ENCODE assay signal across 9 cellular contexts in genomic region chr6:110487968-110488381, GRCh38. TPM values are rescaled to one million over a fixed set of nuclear protein-coding genes. Genes with fewer than 3 reads are reported as not detected.
DNase-seq lines count a peak whose midpoint lies in the region; ATAC-seq, FAIRE-seq and TF ChIP-seq lines count a peak whose summit lies in the region.
"Not testable (repeated sequence)": the region's sequence is repeated elsewhere in the genome, so short reads cannot be mapped to it uniquely, and the experiment has no call there.
"Had no signal": no experiment of that assay in that cellular context is flagged by ENCODE, and none has a peak within 500 bp of the region (broad histone marks: within the 10 kb centered on the region; RNA-seq: fewer than 3 reads in every experiment).

No MANE protein-coding gene starts in this region.

- peak overlapping the region; percentile 6; the same call in 1 of the 2 replicates for H2AFZ ChIP-seq in K562 (ENCODE audit: low read depth, low read length)

- not testable (repeated sequence) for TF ChIP-seq POLR2A in K562 (conservative IDR thresholded peaks at IDR 0.05); esophagus muscularis mucosa (IDR thresholded peaks at IDR 0.05; ENCODE audit: low read depth)

- not testable (repeated sequence) for TF ChIP-seq EP300 in K562 (IDR thresholded peaks at IDR 0.05; ENCODE audit: low read length); esophagus muscularis mucosa (IDR thresholded peaks at IDR 0.05)

- ATAC-seq in K562, result not testable (repeated sequence)

- H3K9me1 ChIP-seq in K562 (ENCODE audit: control insufficient read depth, insufficient read depth, low read length), result not testable (repeated sequence)

- not testable (repeated sequence) for TF ChIP-seq CTCF in VCaP (conservative IDR thresholded peaks at IDR 0.05); K562 (IDR thresholded peaks at IDR 0.05 in 2 of 3, conservative IDR thresholded peaks at IDR 0.05 in 1 of 3; ENCODE audit: insufficient read depth in 2 of 3, low read depth in 1 of 3, low read length in 3 of 3); endodermal cell (conservative IDR thresholded peaks at IDR 0.05); esophagus muscularis mucosa (IDR thresholded peaks at IDR 0.05)

- POLR2A ChIA-PET in K562 (lab: Yijun Ruan, JAX), result not testable (repeated sequence)

- not testable (repeated sequence) for H3K4me2 ChIP-seq in K562 (ENCODE audit: insufficient read depth, low read length)

- H3K79me2 ChIP-seq in K562 (ENCODE audit: control insufficient read depth, insufficient read depth, low read length), result not testable (repeated sequence)

- intact Hi-C loops in K562 (cut with micrococcal nuclease); esophagus muscularis mucosa (cut with DNase I): not testable (repeated sequence)

- peak overlapping the region; percentile 76; the same call in 1 of the 2 replicates for H3K27ac ChIP-seq in VCaP
- H3K27ac ChIP-seq in K562 (ENCODE audit: extremely low read depth, low read depth, low read length); endodermal cell (ENCODE audit: low read depth, low read length); esophagus muscularis mucosa (replicated peaks in 1 of 4): not testable (repeated sequence)

- CTCF ChIA-PET in K562 (lab: Yijun Ruan, JAX; ENCODE audit: low intra/inter-chr PET ratio), result not testable (repeated sequence)

- not testable (repeated sequence) for H3K27ac Mint-ChIP-seq in endodermal cell

- H4K20me1 ChIP-seq in K562 (replicated peaks; ENCODE audit: control insufficient read depth, insufficient read depth, low read length), result not testable (repeated sequence)

- not testable (repeated sequence) for H3K4me3 Mint-ChIP-seq in endodermal cell

- not testable (repeated sequence) for H3K27me3 Mint-ChIP-seq in endodermal cell (ENCODE audit: insufficient read depth)

- not testable (repeated sequence) for H3K4me1 ChIP-seq in K562 (replicated peaks in 1 of 2; ENCODE audit: control insufficient read depth in 2 of 2, insufficient read depth in 2 of 2, low read length in 2 of 2); endodermal cell (ENCODE audit: control insufficient read depth, insufficient read depth, low read length); esophagus muscularis mucosa

- FAIRE-seq in K562 (lab: Jason Lieb, UNC), result peak; percentile 32

- not testable (repeated sequence) for H3K36me3 ChIP-seq in K562 (ENCODE audit: control insufficient read depth, insufficient read depth, low read length); endodermal cell (ENCODE audit: control insufficient read depth, insufficient read depth, low read length); esophagus muscularis mucosa

- H3K9ac ChIP-seq in K562 (ENCODE audit: insufficient read depth in 1 of 2, low read depth in 2 of 2, low read length in 2 of 2); endodermal cell (ENCODE audit: extremely low read depth, low read length, poor library complexity, severe bottlenecking): not testable (repeated sequence)

- not testable (repeated sequence) for H3K36me3 Mint-ChIP-seq in endodermal cell (ENCODE audit: low read depth)

- not testable (repeated sequence) for DNase-seq in K562 (ENCODE audit: extremely low read depth in 1 of 4, low spot score in 3 of 4)
- DNase-seq in endodermal cell, result peak; percentile 19
- DNase-seq in esophagus muscularis mucosa (ENCODE audit: extremely low spot score), result peak; percentile 66

- peaks cover 16% of the 10 kb centered on the region for H3K4me1 Mint-ChIP-seq in endodermal cell

- not testable (repeated sequence) for TF ChIP-seq RAD21 in K562 (CRISPR knock-in tag; conservative IDR thresholded peaks at IDR 0.05 in 1 of 2, IDR thresholded peaks at IDR 0.05 in 1 of 2)

- H3K9me3 Mint-ChIP-seq in endodermal cell, result not testable (repeated sequence)

- WGBS in K562 (ENCODE audit: insufficient coverage, low coverage, missing lambda C conversion rate), result 8% methylated on average over 3 of the region's 3 CpGs
- 90 to 100% methylated on average over 2 to 3 of the region's 3 CpGs for WGBS in endodermal cell (ENCODE audit: insufficient coverage in 1 of 2, insufficient read length in 1 of 2), 2 experiments
- 81% methylated on average over 3 of the region's 3 CpGs for WGBS in esophagus muscularis mucosa

- not testable (repeated sequence) for H3K27me3 ChIP-seq in K562 (ENCODE audit: control insufficient read depth in 2 of 2, insufficient read depth in 2 of 2, low read length in 2 of 2); endodermal cell (ENCODE audit: control insufficient read depth, insufficient read depth, low read length, poor library complexity, severe bottlenecking); esophagus muscularis mucosa

- H3K4me3 ChIP-seq in K562; endodermal cell (ENCODE audit: low read length); esophagus muscularis mucosa: not testable (repeated sequence)

- not testable (repeated sequence) for H3K9me3 ChIP-seq in K562 (replicated peaks; ENCODE audit: control insufficient read depth, insufficient read depth, low read depth, low read length); endodermal cell (ENCODE audit: control insufficient read depth, low read length); esophagus muscularis mucosa

- in situ Hi-C loops in K562 (cut with MboI), result not testable (repeated sequence)

- not testable (repeated sequence) for BruUV-seq in K562 (replicated peaks; lab: Mats Ljungman, UMichigan)

TF ChIP-seq in K562, 482 proteins besides CTCF, POLR2A, EP300 and RAD21 (continues in another document):
- TF ChIP-seq ZNF639 (CRISPR knock-in tag; conservative IDR thresholded peaks at IDR 0.05 in 1 of 2, IDR thresholded peaks at IDR 0.05 in 1 of 2) (0 out of 4 replicates have a peak, but pooled peaks of 1 of the 2 experiments have one; percentile 58), PTTG1 (tag; IDR thresholded peaks at IDR 0.05; ENCODE audit: low read depth) (0 out of 2 replicates have a peak, but pooled peaks have one; percentile 59), ZNF395 (CRISPR knock-in tag; IDR thresholded peaks at IDR 0.05) (peak; percentile 51; the same call in 1 of the 2 replicates), PYGO2 (tag; IDR thresholded peaks at IDR 0.05) (peak; percentile 61; the same call in 1 of the 2 replicates), CREB3 (tag; conservative IDR thresholded peaks at IDR 0.05; ENCODE audit: low read depth) (0 out of 2 replicates have a peak, but pooled peaks have one; percentile 60), NR4A1 (tag; IDR thresholded peaks at IDR 0.05) (peak; percentile 57; the same call in 1 of the 2 replicates)
- TF ChIP-seq NR4A1 (CRISPR knock-in tag; IDR thresholded peaks at IDR 0.05), result not testable (repeated sequence)

RNA-seq across cellular contexts. Expression of gene SLC22A16, which starts 11.6 kb away (rescaled TPM):
- not detected in 2 replicates for total RNA-seq in K562 (2011; cell fraction: chromatin; rRNA removed; ENCODE audit: low replicate concordance)
- not detected in 2 replicates for total RNA-seq in K562 (2011; cell fraction: nucleolus; rRNA removed)
- not detected in 2 replicates for total RNA-seq in K562 (2011; cell fraction: nucleoplasm; rRNA removed)
- not detected in 2 replicates for total RNA-seq in K562 (2014; rRNA removed)
- not detected in 2 replicates for total RNA-seq in K562 (2014; rRNA removed; fragmentation: Illumina TruSeq; extraction: Trizol)
- not detected in 2 replicates for total RNA-seq in K562 (2015; rRNA removed; fragmentation: Illumina TruSeq; extraction: Trizol)
- not detected in 2 replicates for total RNA-seq in K562 (2021)
- not detected in 2 replicates for polyA plus RNA-seq in K562 (2011; rRNA removed)
- polyA plus RNA-seq in K562 (2011; cell fraction: cytosol; rRNA removed), result not detected in 2 replicates
- not detected in 2 replicates for polyA plus RNA-seq in K562 (2011; cell fraction: nucleus; rRNA removed)
- polyA plus RNA-seq in K562 (2012), result not detected in 2 replicates
- polyA plus RNA-seq in K562 (2014; fragmentation: Illumina TruSeq; extraction: Trizol), result not detected in 2 replicates
- polyA plus RNA-seq in K562 (2014; fragmentation: Nextera tagmentation; extraction: Ambion mirVana), result not detected
- polyA plus RNA-seq in K562 (2014; rRNA removed), result not detected in 2 replicates
- not detected in 2 replicates for polyA minus RNA-seq in K562 (2011; rRNA and poly(A)+ RNA removed)
- polyA minus RNA-seq in K562 (2011; cell fraction: cytosol; rRNA and poly(A)+ RNA removed), result not detected in 2 replicates
- polyA minus RNA-seq in K562 (2011; cell fraction: nucleus; rRNA and poly(A)+ RNA removed), result not detected in 2 replicates
- total RNA-seq in endodermal cell, result not detected
- not detected for polyA plus RNA-seq in endodermal cell (2013, experiment 1 of 2)
- polyA plus RNA-seq in endodermal cell (2013, experiment 2 of 2), result not detected
- under 1 TPM in 1 of 4 donors, not detected in 3; 0.50 TPM for total RNA-seq in esophagus muscularis mucosa
- total RNA-seq: CD4-positive, alpha-beta memory T cell; CD8-positive, alpha-beta memory T cell; Daoy; GM12878 had no signal
- polyA plus RNA-seq: CD4-positive, alpha-beta memory T cell; CD4-positive, CD25-positive, alpha-beta regulatory T cell; CD8-positive, alpha-beta memory T cell; GM12878 had no signal
